In genomic region chr2:189466656-189467055, GRCh38 we compare ENCODE assay signal across 8 cellular contexts. TPM values are rescaled to one million over a fixed set of nuclear protein-coding genes. Genes with fewer than 3 reads are reported as not detected.
A peak's percentile ranks its signal among the peaks of the same experiment; 100 is the strongest.
DNase-seq lines count a peak whose midpoint lies in the region; FAIRE-seq and TF ChIP-seq lines count a peak whose summit lies in the region.

No MANE protein-coding gene starts in this region.

- DNase-seq in GM03348 (ENCODE audit: low spot score) (peak; percentile 33), astrocyte of the spinal cord (ENCODE audit: low read depth, low spot score) (peak; percentile 15), left kidney (ENCODE audit: low read depth, low spot score) (peak; percentile 59), NCI-H1092 treated with DMSO at 0.1 percent for 48 hours (lab: John Stamatoyannopoulos, UW) (no peak), frontal cortex (ENCODE audit: low spot score in 2 of 2) (no peak), UCSD-AML1 (lab: John Stamatoyannopoulos, UW; ENCODE audit: unreplicated experiment) (no peak)
- DNase-seq in activated CD4-positive, alpha-beta T cell treated with anti-CD3 and anti-CD28 coated beads for 4 hours, result no peak

- peak; percentile 45 for TF ChIP-seq RAD21 in Ishikawa (IDR thresholded peaks at IDR 0.05; ENCODE audit: low read depth)

- FAIRE-seq in frontal cortex (lab: Jason Lieb, UNC), result no peak

- no peak overlapping the region for H3K4me3 ChIP-seq in astrocyte of the spinal cord (ENCODE audit: low read depth, low read length)

- TF ChIP-seq CTCF in astrocyte of the spinal cord (IDR thresholded peaks at IDR 0.05; ENCODE audit: low read depth, low read length), result peak; percentile 55

- no peak for TF ChIP-seq EP300 in Ishikawa (IDR thresholded peaks at IDR 0.05; ENCODE audit: borderline replicate concordance)

- in situ Hi-C loops in astrocyte of the spinal cord (cut with HindIII; ENCODE audit: low sequenced_read_pairs), result no loop called here

TF ChIP-seq in Ishikawa, 13 proteins besides CTCF, POLR2A, EP300 and RAD21:
- TF ChIP-seq MAX (IDR thresholded peaks at IDR 0.05) (no peak), TAF1 (IDR thresholded peaks at IDR 0.05; ENCODE audit: low read depth) (no peak), REST (IDR thresholded peaks at IDR 0.05; ENCODE audit: low read depth) (no peak), FOXM1 (IDR thresholded peaks at IDR 0.05; ENCODE audit: borderline replicate concordance, low read depth) (no peak), YY1 (IDR thresholded peaks at IDR 0.05; ENCODE audit: low read depth) (no peak), TCF12 (IDR thresholded peaks at IDR 0.05; ENCODE audit: low read depth) (no peak), CEBPB (IDR thresholded peaks at IDR 0.05) (no peak), CREB1 (IDR thresholded peaks at IDR 0.05; ENCODE audit: low read depth) (no peak), NFIC (IDR thresholded peaks at IDR 0.05) (no peak), TEAD4 (IDR thresholded peaks at IDR 0.05) (no peak), ZBTB7A (IDR thresholded peaks at IDR 0.05; ENCODE audit: low read depth) (no peak), EGR1 (IDR thresholded peaks at IDR 0.05) (no peak), USF1 (IDR thresholded peaks at IDR 0.05) (no peak)

RNA-seq across cellular contexts. Expression of gene WDR75, which starts 25.4 kb away (rescaled TPM):
- 64.4 TPM for total RNA-seq in frontal cortex

Comparison
In these comparisons a context has a peak if more than half of its experiments do, and no peak if none do; other contexts are left out.
1. DNase-seq: peak in GM03348 (single experiment), astrocyte of the spinal cord (single experiment) and left kidney (single experiment); none in NCI-H1092 treated with DMSO at 0.1 percent for 48 hours (single experiment), activated CD4-positive, alpha-beta T cell treated with anti-CD3 and anti-CD28 coated beads for 4 hours (0 of 2), frontal cortex (0 of 2) and UCSD-AML1 (single experiment).